8 cellular contexts compared by ENCODE assay signal in genomic region chr1:1724035-1724864, GRCh38. TPM values are rescaled to one million over a fixed set of nuclear protein-coding genes. Genes with fewer than 3 reads are reported as not detected.
DNase-seq lines count a peak whose midpoint lies in the region; ATAC-seq and TF ChIP-seq lines count a peak whose summit lies in the region.
"Not testable (repeated sequence)": the region's sequence is repeated elsewhere in the genome, so short reads cannot be mapped to it uniquely, and the experiment has no call there.

CDK11A (minus strand) TSS chr1:1724357; CDS start chr1:1722818, 1,539 bp downstream.

- not testable (repeated sequence) for H3K9me3 Mint-ChIP-seq in activated T-helper 2 cell treated with anti-CD3 and anti-CD28 coated beads, Interferon-gamma antibody, Interleukin-2, Interleukin-4, amounts not matched to agents 10 μg/mL and 5 μg/mL and 100 μg/mL, durations not matched to agents 14 hours and 24 hours and 36 hours; nephron; stimulated activated naive CD8-positive, alpha-beta T cell treated with anti-CD3 and anti-CD28 coated beads, Interleukin-15, Interleukin-2, amounts not matched to agents 100 ng/mL and 50 ng/mL, for 24 hours

- H3K36me3 ChIP-seq in RWPE2 (ENCODE audit: low read depth), result peaks cover 19% of the 10 kb centered on the region

- H3K9me3 ChIP-seq in RWPE2 (ENCODE audit: severe bottlenecking), result not testable (repeated sequence)

- peak within 1 kb of the TSS; percentile 86 for H3K27ac Mint-ChIP-seq in activated T-helper 2 cell treated with anti-CD3 and anti-CD28 coated beads, Interferon-gamma antibody, Interleukin-2, Interleukin-4, amounts not matched to agents 10 μg/mL and 5 μg/mL and 100 μg/mL, durations not matched to agents 14 hours and 24 hours and 36 hours
- peak within 1 kb of the TSS; percentile 94 to 97 (median 95) for H3K27ac Mint-ChIP-seq in nephron
- H3K27ac Mint-ChIP-seq in stimulated activated naive CD8-positive, alpha-beta T cell treated with anti-CD3 and anti-CD28 coated beads, Interleukin-15, Interleukin-2, amounts not matched to agents 100 ng/mL and 50 ng/mL, for 24 hours, result peak within 1 kb of the TSS; percentile 86

- H3K4me3 ChIP-seq in RWPE2 (ENCODE audit: severe bottlenecking), result peak within 1 kb of the TSS; percentile 59
- H3K4me3 ChIP-seq in fibroblast of pulmonary artery (replicated peaks; ENCODE audit: low read depth, low read length), result peak within 1 kb of the TSS; percentile 67

- peak within 1 kb of the TSS; percentile 70 for H3K27ac ChIP-seq in RWPE2 (ENCODE audit: poor library complexity, severe bottlenecking)

- peaks cover 16% of the 10 kb centered on the region for H3K4me1 Mint-ChIP-seq in activated T-helper 2 cell treated with anti-CD3 and anti-CD28 coated beads, Interferon-gamma antibody, Interleukin-2, Interleukin-4, amounts not matched to agents 10 μg/mL and 5 μg/mL and 100 μg/mL, durations not matched to agents 14 hours and 24 hours and 36 hours (ENCODE audit: low read depth)
- not testable (repeated sequence) for H3K4me1 Mint-ChIP-seq in nephron; stimulated activated naive CD8-positive, alpha-beta T cell treated with anti-CD3 and anti-CD28 coated beads, Interleukin-15, Interleukin-2, amounts not matched to agents 100 ng/mL and 50 ng/mL, for 24 hours (ENCODE audit: low read depth)

- TF ChIP-seq CTCF in LNCAP (IDR thresholded peaks at IDR 0.05) (peak; percentile 29; the same call in 1 of the 2 replicates), RWPE2 (IDR thresholded peaks at IDR 0.05; ENCODE audit: poor library complexity, severe bottlenecking) (peak; percentile 55), fibroblast of pulmonary artery (IDR thresholded peaks at IDR 0.05; ENCODE audit: low read length, missing control alignments) (peak; percentile 9), nephron (IDR thresholded peaks at IDR 0.05; ENCODE audit: unreplicated experiment in 3 of 3) (peak in 2 of 3 experiments; percentile 31 to 35)

- DNase-seq in EL, result peak; percentile 100
- DNase-seq in GOT3 (lab: John Stamatoyannopoulos, UW), result peak; percentile 92
- peak; percentile 98 for DNase-seq in RWPE2 (ENCODE audit: low spot score)
- DNase-seq in activated T-helper 2 cell treated with anti-CD3 and anti-CD28 coated beads, Interferon-gamma antibody, Interleukin-2, Interleukin-4, amounts not matched to agents 10 μg/mL and 5 μg/mL and 100 μg/mL, durations not matched to agents 14 hours and 24 hours and 36 hours (ENCODE audit: low spot score), result peak; percentile 97
- DNase-seq in fibroblast of pulmonary artery (ENCODE audit: low read depth), result peak; percentile 100

- intact Hi-C loops in activated T-helper 2 cell treated with anti-CD3 and anti-CD28 coated beads, Interferon-gamma antibody, Interleukin-2, Interleukin-4, amounts not matched to agents 10 μg/mL and 5 μg/mL and 100 μg/mL, durations not matched to agents 14 hours and 24 hours and 36 hours (cut with micrococcal nuclease), result loop anchor here (2.0 kb wide), 1 partner anchor 65 kb away; the partner anchor contains the start of gene CDK11B

- peak within 1 kb of the TSS; percentile 91 for H3K4me3 Mint-ChIP-seq in activated T-helper 2 cell treated with anti-CD3 and anti-CD28 coated beads, Interferon-gamma antibody, Interleukin-2, Interleukin-4, amounts not matched to agents 10 μg/mL and 5 μg/mL and 100 μg/mL, durations not matched to agents 14 hours and 24 hours and 36 hours (ENCODE audit: low read depth)
- peak within 1 kb of the TSS; percentile 88 to 94 (median 93) for H3K4me3 Mint-ChIP-seq in nephron
- peak within 1 kb of the TSS; percentile 85 for H3K4me3 Mint-ChIP-seq in stimulated activated naive CD8-positive, alpha-beta T cell treated with anti-CD3 and anti-CD28 coated beads, Interleukin-15, Interleukin-2, amounts not matched to agents 100 ng/mL and 50 ng/mL, for 24 hours

- not testable (repeated sequence) for H3K27me3 Mint-ChIP-seq in activated T-helper 2 cell treated with anti-CD3 and anti-CD28 coated beads, Interferon-gamma antibody, Interleukin-2, Interleukin-4, amounts not matched to agents 10 μg/mL and 5 μg/mL and 100 μg/mL, durations not matched to agents 14 hours and 24 hours and 36 hours (ENCODE audit: low read depth); nephron (ENCODE audit: low read depth); stimulated activated naive CD8-positive, alpha-beta T cell treated with anti-CD3 and anti-CD28 coated beads, Interleukin-15, Interleukin-2, amounts not matched to agents 100 ng/mL and 50 ng/mL, for 24 hours

- not testable (repeated sequence) for H3K4me1 ChIP-seq in RWPE2 (ENCODE audit: insufficient read depth, poor library complexity, severe bottlenecking)

- not testable (repeated sequence) for H3K27me3 ChIP-seq in RWPE2 (ENCODE audit: insufficient read depth, poor library complexity, severe bottlenecking)

- peaks cover 34% of the 10 kb centered on the region for H3K36me3 Mint-ChIP-seq in activated T-helper 2 cell treated with anti-CD3 and anti-CD28 coated beads, Interferon-gamma antibody, Interleukin-2, Interleukin-4, amounts not matched to agents 10 μg/mL and 5 μg/mL and 100 μg/mL, durations not matched to agents 14 hours and 24 hours and 36 hours (ENCODE audit: low read depth)
- H3K36me3 Mint-ChIP-seq in nephron (ENCODE audit: low read depth), result peaks cover 21% of the 10 kb centered on the region
- peaks cover 27% of the 10 kb centered on the region for H3K36me3 Mint-ChIP-seq in stimulated activated naive CD8-positive, alpha-beta T cell treated with anti-CD3 and anti-CD28 coated beads, Interleukin-15, Interleukin-2, amounts not matched to agents 100 ng/mL and 50 ng/mL, for 24 hours (ENCODE audit: low read depth)

- ATAC-seq in RWPE2 (ENCODE audit: low read depth), result peak; percentile 88

RNA-seq across cellular contexts. Expression of gene CDK11A, which starts in this region (rescaled TPM):
- total RNA-seq in activated T-helper 2 cell treated with anti-CD3 and anti-CD28 coated beads, Interferon-gamma antibody, Interleukin-2, Interleukin-4, amounts not matched to agents 10 μg/mL and 5 μg/mL and 100 μg/mL, durations not matched to agents 14 hours and 24 hours and 36 hours, result 58.5 and 63.1 TPM in 2 replicates

Comparison
In these comparisons a context has a peak if more than half of its experiments do, and no peak if none do; other contexts are left out.
1. Peak in every context shown above with its lines: DNase-seq, ATAC-seq, H3K4me3 ChIP-seq and H3K27ac ChIP-seq.